2 cellular contexts compared by ENCODE assay signal in genomic region chr3:42635111-42635510, GRCh38.
TF ChIP-seq lines count a peak whose summit lies in the region.

No MANE protein-coding gene starts in this region.

TF ChIP-seq in SK-N-SH, 30 proteins besides CTCF, POLR2A, EP300 and RAD21:
- TF ChIP-seq MAX (IDR thresholded peaks at IDR 0.05; ENCODE audit: low read depth) (no peak), SIN3A (IDR thresholded peaks at IDR 0.05; ENCODE audit: borderline replicate concordance, low read depth, low read length) (no peak), ELF1 (IDR thresholded peaks at IDR 0.05) (no peak), TCF12 (IDR thresholded peaks at IDR 0.05) (no peak), GATA2 (CRISPR knock-in tag; IDR thresholded peaks at IDR 0.05) (no peak), RFX5 (IDR thresholded peaks at IDR 0.05; ENCODE audit: low read length) (no peak), FOSL2 (IDR thresholded peaks at IDR 0.05; ENCODE audit: borderline replicate concordance, low read depth) (no peak), SMC3 (IDR thresholded peaks at IDR 0.05; ENCODE audit: low read depth, low read length) (no peak), NRF1 (IDR thresholded peaks at IDR 0.05; ENCODE audit: low read depth, low read length) (no peak), RCOR1 (IDR thresholded peaks at IDR 0.05; ENCODE audit: low read length) (no peak), MXI1 (IDR thresholded peaks at IDR 0.05; ENCODE audit: low read depth, low read length) (no peak), JUND (IDR thresholded peaks at IDR 0.05) (no peak), YY1 (IDR thresholded peaks at IDR 0.05; ENCODE audit: low read depth) (no peak), REST (IDR thresholded peaks at IDR 0.05; ENCODE audit: low read depth, low read length) (no peak), POLR2AphosphoS5 (IDR thresholded peaks at IDR 0.05; ENCODE audit: low read depth, low read length) (no peak), USF1 (IDR thresholded peaks at IDR 0.05; ENCODE audit: borderline replicate concordance, low read depth) (no peak), NFIC (IDR thresholded peaks at IDR 0.05; ENCODE audit: borderline replicate concordance) (no peak)

TF ChIP-seq in HepG2, 621 proteins besides CTCF, POLR2A, EP300 and RAD21:
- no peak for TF ChIP-seq TBL1XR1 (IDR thresholded peaks at IDR 0.05; ENCODE audit: borderline replicate concordance, low read length, partially characterized antibody)
- no peak for TF ChIP-seq ZBTB39 (CRISPR knock-in tag; IDR thresholded peaks at IDR 0.05)
- no peak for TF ChIP-seq NFYB (CRISPR knock-in tag; IDR thresholded peaks at IDR 0.05)
- no peak for TF ChIP-seq ZNF260 (CRISPR knock-in tag; IDR thresholded peaks at IDR 0.05; ENCODE audit: borderline replicate concordance, low read depth)
- TF ChIP-seq KDM5A (IDR thresholded peaks at IDR 0.05; ENCODE audit: borderline replicate concordance, low read length) = no peak
- no peak for TF ChIP-seq PHF5A (CRISPR knock-in tag; IDR thresholded peaks at IDR 0.05; ENCODE audit: low read depth, unreplicated experiment)
- no peak for TF ChIP-seq ZSCAN31 (CRISPR knock-in tag; IDR thresholded peaks at IDR 0.05; ENCODE audit: low read depth)
- TF ChIP-seq ARHGAP35 (CRISPR knock-in tag; IDR thresholded peaks at IDR 0.05; ENCODE audit: borderline replicate concordance) = no peak
- no peak for TF ChIP-seq ETS1 (CRISPR knock-in tag; IDR thresholded peaks at IDR 0.05)
- TF ChIP-seq ZNF496 (CRISPR knock-in tag; IDR thresholded peaks at IDR 0.05; ENCODE audit: insufficient replicate concordance) = no peak
- no peak for TF ChIP-seq STAG1 (CRISPR knock-in tag; IDR thresholded peaks at IDR 0.05)
- TF ChIP-seq ZNF556 (CRISPR knock-in tag; IDR thresholded peaks at IDR 0.05; ENCODE audit: borderline replicate concordance) = no peak
- TF ChIP-seq ZNF142 (CRISPR knock-in tag; IDR thresholded peaks at IDR 0.05) = no peak
- no peak for TF ChIP-seq ZFY (CRISPR knock-in tag; IDR thresholded peaks at IDR 0.05)
- no peak for TF ChIP-seq ZNF510 (CRISPR knock-in tag; IDR thresholded peaks at IDR 0.05; ENCODE audit: low read depth)
- no peak for TF ChIP-seq ONECUT2 (CRISPR knock-in tag; IDR thresholded peaks at IDR 0.05)
- no peak for TF ChIP-seq CAMTA2 (CRISPR knock-in tag; IDR thresholded peaks at IDR 0.05; ENCODE audit: borderline replicate concordance)
- no peak for TF ChIP-seq TBX3 (IDR thresholded peaks at IDR 0.05; ENCODE audit: borderline replicate concordance)
